Comparison of ENCODE assay signal across 27 cellular contexts in genomic region chr12:32366704-32367103, GRCh38.
"Had no signal": no experiment of that assay in that cellular context is flagged by ENCODE, and none has a peak within 500 bp of the region (broad histone marks: within the 10 kb centered on the region; RNA-seq: fewer than 3 reads in every experiment).

No MANE protein-coding gene starts in this region.

- H3K36me3 ChIP-seq: thoracic aorta, vagina had no signal

- H3K27me3 Mint-ChIP-seq: activated B cell treated with CpG ODN at 0.5 μM for 24 hours; activated CD4-positive, alpha-beta T cell treated with anti-CD3 and anti-CD28 coated beads for 36 hours; activated T-cell treated with anti-CD3 and anti-CD28 coated beads, Interleukin-2, amount 50 U/mL, for 24 hours; activated T-helper 17 cell treated with anti-CD3 and anti-CD28 coated beads, Interleukin-2, amount 50 U/mL, for 72 hours; T-cell; type B pancreatic cell had no signal

- H3K9me3 Mint-ChIP-seq: activated B cell treated with CpG ODN at 0.5 μM for 24 hours; activated naive CD4-positive, alpha-beta T cell treated with anti-CD3 and anti-CD28 coated beads, Interleukin-2, amount 50 U/mL, for 72 hours; activated T-cell treated with anti-CD3 and anti-CD28 coated beads, Interleukin-2, amount 50 U/mL, for 24 hours; activated T-helper 17 cell treated with anti-CD3 and anti-CD28 coated beads, Interleukin-2, amount 50 U/mL, for 72 hours; T-cell; T-helper 2 cell treated with Interferon-gamma antibody and Interleukin-4, amounts not matched to agents 5 μg/mL and 100 μg/mL, for 36 hours; type B pancreatic cell had no signal

- ATAC-seq: activated CD4-positive, alpha-beta T cell treated with anti-CD3 and anti-CD28 coated beads for 36 hours; activated naive CD4-positive, alpha-beta T cell treated with anti-CD3 and anti-CD28 coated beads, Interleukin-2, amount 50 U/mL, for 72 hours; activated T-helper 17 cell treated with anti-CD3 and anti-CD28 coated beads, Interleukin-2, amount 50 U/mL, for 72 hours; esophagus mucosa; left ventricle myocardium superior; T-cell had no signal

- H3K27ac Mint-ChIP-seq: activated B cell treated with CpG ODN at 0.5 μM for 24 hours; activated CD4-positive, alpha-beta T cell treated with anti-CD3 and anti-CD28 coated beads for 36 hours; activated naive CD4-positive, alpha-beta T cell treated with anti-CD3 and anti-CD28 coated beads, Interleukin-2, amount 50 U/mL, for 72 hours; activated T-cell treated with anti-CD3 and anti-CD28 coated beads, Interleukin-2, amount 50 U/mL, for 24 hours; activated T-helper 17 cell treated with anti-CD3 and anti-CD28 coated beads, Interleukin-2, amount 50 U/mL, for 72 hours; T-cell; T-helper 2 cell treated with Interferon-gamma antibody and Interleukin-4, amounts not matched to agents 5 μg/mL and 100 μg/mL, for 36 hours; type B pancreatic cell had no signal

- H3K4me3 Mint-ChIP-seq: activated B cell treated with CpG ODN at 0.5 μM for 24 hours; activated CD4-positive, alpha-beta T cell treated with anti-CD3 and anti-CD28 coated beads for 36 hours; activated T-cell treated with anti-CD3 and anti-CD28 coated beads, Interleukin-2, amount 50 U/mL, for 24 hours; activated T-helper 17 cell treated with anti-CD3 and anti-CD28 coated beads, Interleukin-2, amount 50 U/mL, for 72 hours; T-cell; T-helper 2 cell treated with Interferon-gamma antibody and Interleukin-4, amounts not matched to agents 5 μg/mL and 100 μg/mL, for 36 hours; type B pancreatic cell had no signal

- H3K36me3 Mint-ChIP-seq: activated naive CD4-positive, alpha-beta T cell treated with anti-CD3 and anti-CD28 coated beads, Interleukin-2, amount 50 U/mL, for 72 hours; T-cell had no signal

- H3K27me3 ChIP-seq: spleen, vagina had no signal

- H3K9me3 ChIP-seq: spleen, thoracic aorta, vagina had no signal

- H3K4me1 Mint-ChIP-seq: activated B cell treated with CpG ODN at 0.5 μM for 24 hours; activated CD4-positive, alpha-beta T cell treated with anti-CD3 and anti-CD28 coated beads for 36 hours; activated T-helper 17 cell treated with anti-CD3 and anti-CD28 coated beads, Interleukin-2, amount 50 U/mL, for 72 hours; T-cell had no signal

- H3K4me1 ChIP-seq: spleen, vagina had no signal

- H3K4me3 ChIP-seq: spleen, thoracic aorta, vagina had no signal

- DNase-seq: activated B cell treated with CpG ODN at 0.5 μM for 24 hours; activated CD4-positive, alpha-beta T cell treated with anti-CD3 and anti-CD28 coated beads for 36 hours; activated CD4-positive, alpha-beta T cell treated with anti-CD3 and anti-CD28 coated beads, Interleukin-2, amount 50 U/mL, for 4 hours; activated CD8-positive, alpha-beta memory T cell treated with anti-CD3 and anti-CD28 coated beads for 24 hours; activated CD8-positive, alpha-beta memory T cell treated with anti-CD3 and anti-CD28 coated beads, Interleukin-2, amount 50 U/mL, for 4 hours; activated T-cell treated with anti-CD3 and anti-CD28 coated beads, Interleukin-2, amount 50 U/mL, for 24 hours; aorta; central memory CD4-positive, alpha-beta T cell; effector memory CD4-positive, alpha-beta T cell; foreskin melanocyte; islet precursor cell; left ventricle myocardium superior; mammary epithelial cell; occipital lobe; spleen; stimulated activated CD4-positive, alpha-beta T cell treated with anti-CD3 and anti-CD28 coated beads, Interleukin-4, amount 100 ng/mL, for 1 hour; stimulated activated naive CD4-positive, alpha-beta T cell; T-cell had no signal

- H3K27ac ChIP-seq: spleen, thoracic aorta, vagina had no signal

- FAIRE-seq: endothelial cell of umbilical vein, TTC549 had no signal
